Comparison of ENCODE assay signal across 8 cellular contexts in the genomic region with DNA sequence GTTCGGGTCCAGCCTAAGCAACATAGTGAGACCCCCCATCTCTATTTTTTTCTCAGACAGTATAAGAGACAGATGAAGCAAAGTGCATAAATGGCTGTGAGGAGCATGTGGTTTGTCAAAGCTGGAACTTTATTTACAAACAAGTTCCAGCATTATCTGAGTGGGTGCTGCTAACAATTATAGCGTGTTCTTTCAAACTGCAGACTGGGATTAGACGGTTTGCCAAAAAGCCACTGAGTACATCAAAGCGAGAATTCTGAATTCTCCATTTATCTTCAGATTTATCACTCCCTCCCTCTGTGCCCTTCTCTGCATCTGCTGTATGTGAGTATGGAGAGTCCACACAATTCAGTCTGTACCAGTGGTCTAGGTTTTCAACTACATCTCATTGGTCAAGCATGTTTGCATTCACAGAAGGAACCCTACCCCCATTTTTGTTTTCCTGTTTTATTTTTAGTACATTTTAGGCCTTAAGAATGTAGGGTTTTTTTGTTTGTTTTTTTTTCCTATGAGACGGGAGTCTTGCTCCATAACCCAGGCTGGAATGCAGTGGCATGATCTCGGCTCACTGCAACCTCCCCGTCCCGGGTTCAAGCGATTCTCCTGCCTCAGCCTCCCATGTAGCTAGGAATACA. TPM values are rescaled to one million over a fixed set of nuclear protein-coding genes. Genes with fewer than 3 reads are reported as not detected.
DNase-seq lines count a peak whose midpoint lies in the region; ATAC-seq and TF ChIP-seq lines count a peak whose summit lies in the region.

No MANE protein-coding gene starts in this region.

- H2AFZ ChIP-seq in fibroblast of lung (ENCODE audit: low read length), result no peak overlapping the region

- H3K4me2 ChIP-seq in BLaER1, result 0 out of 2 replicates have a peak overlapping the region, but pooled peaks have one; percentile 8
- peak overlapping the region; percentile 94 for H3K4me2 ChIP-seq in fibroblast of lung (ENCODE audit: extremely low read depth, insufficient read depth, low read length)

- no peaks in the 10 kb centered on the region for H3K36me3 ChIP-seq in BLaER1
- H3K36me3 ChIP-seq in fibroblast of lung (ENCODE audit: control insufficient read depth, insufficient read depth, low read length), result no peaks in the 10 kb centered on the region
- no peaks in the 10 kb centered on the region for H3K36me3 ChIP-seq in rectal smooth muscle tissue (ENCODE audit: control insufficient read depth, insufficient read depth, low read length)

- no peak for TF ChIP-seq CTCF in fibroblast of lung (conservative IDR thresholded peaks at IDR 0.05 in 1 of 2, IDR thresholded peaks at IDR 0.05 in 1 of 2; ENCODE audit: low read depth in 1 of 2, low read length in 2 of 2)

- H3K4me3 Mint-ChIP-seq in T-cell, result peak overlapping the region; percentile 73 to 82 (median 77)

- H3K79me2 ChIP-seq in fibroblast of lung (ENCODE audit: control insufficient read depth, insufficient read depth, low read length), result no peaks in the 10 kb centered on the region

- POLR2A ChIA-PET in T-cell (lab: Charles Lee), result no interaction called here

- H3K9ac ChIP-seq in BLaER1 (no peak overlapping the region), fibroblast of lung (ENCODE audit: insufficient read depth, low read length) (peak overlapping the region; percentile 57), rectal smooth muscle tissue (ENCODE audit: low read length) (no peak overlapping the region)

- H3K27me3 Mint-ChIP-seq in T-cell, result no peaks in the 10 kb centered on the region

- no peaks in the 10 kb centered on the region for H3K9me3 Mint-ChIP-seq in T-cell

- H3K4me3 ChIP-seq in BLaER1 (no peak overlapping the region), fibroblast of lung (replicated peaks in 1 of 4; ENCODE audit: control extremely low read depth in 1 of 4, insufficient read depth in 1 of 4, low read depth in 3 of 4, low read length in 4 of 4) (peak overlapping the region; percentile 14 to 39 (median 22)), rectal smooth muscle tissue (ENCODE audit: low read length) (peak overlapping the region; percentile 51)

- no peak for ATAC-seq in T-cell (replicated peaks in 1 of 4)
- no peak for ATAC-seq in HG03354 (IDR thresholded peaks at IDR 0.05; ENCODE audit: poor library complexity, severe bottlenecking, unreplicated experiment)
- no peak for ATAC-seq in GM18511 (IDR thresholded peaks at IDR 0.05; ENCODE audit: unreplicated experiment)

- H3K27ac ChIP-seq in BLaER1 (no peak overlapping the region), fibroblast of lung (ENCODE audit: insufficient read depth, low read length) (peak overlapping the region; percentile 84), rectal smooth muscle tissue (ENCODE audit: low read depth, low read length) (peak overlapping the region; percentile 79)

- H3K36me3 Mint-ChIP-seq in T-cell, result no peaks in the 10 kb centered on the region

- CTCF ChIA-PET in T-cell (lab: Charles Lee), result interaction anchor here (0.7 to 4.3 kb wide), 4 partner anchors 207 to 312 kb away, joined by 3 to 61 read pairs (median 4); no protein-coding TSS in a partner anchor

- DNase-seq in T-cell, result no peak
- peak in 1 of 2 donors; percentile 65 for DNase-seq in fibroblast of lung (ENCODE audit: low read depth in 2 of 2)
- no peak for DNase-seq in NOMO-1 (lab: John Stamatoyannopoulos, UW; ENCODE audit: unreplicated experiment in 2 of 2)
- no peak for DNase-seq in effector CD4-positive, alpha-beta T cell

- H3K4me1 ChIP-seq in BLaER1 (peaks cover 6% of the 10 kb centered on the region; the same call in 1 of the 2 replicates), fibroblast of lung (ENCODE audit: control insufficient read depth, extremely low read depth, insufficient read depth, low read length) (peaks cover 17% of the 10 kb centered on the region), rectal smooth muscle tissue (ENCODE audit: control insufficient read depth, insufficient read depth, low read length) (peaks cover 6% of the 10 kb centered on the region)

- H3K9me3 ChIP-seq in BLaER1 (peaks cover 4% of the 10 kb centered on the region; the same call in 1 of the 2 replicates), fibroblast of lung (ENCODE audit: control insufficient read depth, insufficient read depth, low read depth, low read length) (no peaks in the 10 kb centered on the region)

- H4K20me1 ChIP-seq in BLaER1 (no peaks in the 10 kb centered on the region), fibroblast of lung (ENCODE audit: control insufficient read depth, extremely low read depth, insufficient read depth, low read length) (no peaks in the 10 kb centered on the region)

- peaks cover 13 to 16% (median 14%) of the 10 kb centered on the region in 3 donors for H3K4me1 Mint-ChIP-seq in T-cell

- peak overlapping the region; percentile 90 to 91 for H3K27ac Mint-ChIP-seq in T-cell

- H3K27me3 ChIP-seq in BLaER1 (no peaks in the 10 kb centered on the region), fibroblast of lung (ENCODE audit: control insufficient read depth, insufficient read depth, low read length) (no peaks in the 10 kb centered on the region), rectal smooth muscle tissue (ENCODE audit: control insufficient read depth, insufficient read depth, low read length) (no peaks in the 10 kb centered on the region)

RNA-seq across cellular contexts. Expression of gene INCENP, which starts 18.1 kb away (rescaled TPM):
- total RNA-seq in T-cell (10 to 100 TPM; 20.7 to 31.4 (median 24.9) TPM), fibroblast of lung (6.4 and 12.7 TPM in 2 replicates)
- polyA plus RNA-seq in fibroblast of lung, result 6.6 and 18.3 TPM in 2 replicates
- polyA plus RNA-seq in fibroblast of lung (2012), result 9.0 and 24.3 TPM in 2 replicates
- polyA minus RNA-seq in fibroblast of lung (ENCODE audit: low replicate concordance), result 10.3 and 36.6 TPM in 2 replicates
